13 cellular contexts compared by ENCODE assay signal in the genomic region with DNA sequence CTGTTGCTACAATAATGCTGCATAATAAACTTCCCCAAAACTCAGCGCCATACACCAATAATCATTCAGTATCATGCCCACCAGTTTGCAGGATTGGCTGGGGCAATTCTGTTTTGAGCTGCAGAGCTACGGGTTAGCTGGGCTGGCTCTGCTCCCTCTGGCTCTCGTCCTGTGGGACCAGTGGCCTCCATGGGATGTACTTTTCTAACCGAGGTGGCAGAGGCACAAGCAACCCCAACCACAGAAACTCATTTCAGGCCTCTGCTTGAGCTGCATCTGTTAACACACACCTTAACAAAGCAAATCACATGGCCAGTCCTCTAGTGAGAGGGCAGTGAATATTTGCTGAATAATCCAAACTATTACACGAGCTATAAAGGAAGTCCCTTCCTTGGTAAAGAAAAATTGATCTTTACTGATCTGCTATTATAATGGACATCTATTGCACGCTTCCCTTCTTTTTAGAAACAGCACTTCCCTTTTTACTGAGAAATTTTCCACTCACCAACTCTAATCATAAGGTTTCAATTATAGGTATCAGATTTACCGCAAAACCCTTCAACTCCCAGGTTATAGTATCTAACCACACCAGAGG. TPM values are rescaled to one million over a fixed set of nuclear protein-coding genes. Genes with fewer than 3 reads are reported as not detected.
DNase-seq lines count a peak whose midpoint lies in the region; ATAC-seq, FAIRE-seq and TF ChIP-seq lines count a peak whose summit lies in the region.
"Had no signal": no experiment of that assay in that cellular context is flagged by ENCODE, and none has a peak within 500 bp of the region (broad histone marks: within the 10 kb centered on the region; RNA-seq: fewer than 3 reads in every experiment).

No MANE protein-coding gene starts in this region.

- H3K36me3 ChIP-seq in OCI-LY1 (ENCODE audit: insufficient read depth, low read length) (no peaks in the 10 kb centered on the region), small intestine (ENCODE audit: control insufficient read depth in 2 of 2, insufficient read depth in 2 of 2, low read length in 2 of 2) (no peaks in the 10 kb centered on the region)
- H3K36me3 ChIP-seq in CD4-positive, alpha-beta memory T cell (ENCODE audit: insufficient read depth, low read length), result no peaks in the 10 kb centered on the region
- H3K36me3 ChIP-seq: adrenal gland had no signal

- no peak overlapping the region for H2AFZ ChIP-seq in OCI-LY1 (ENCODE audit: low read length)

- POLR2A ChIA-PET in CD4-positive, alpha-beta memory T cell (lab: Charles Lee; ENCODE audit: partially characterized antibody), result interaction anchor here (1.9 kb wide), 1 partner anchor 11 kb away, joined by 8 read pairs; a partner anchor contains a TSS

- peaks cover 27% of the 10 kb centered on the region for H3K4me1 Mint-ChIP-seq in stimulated activated effector memory CD8-positive, alpha-beta T cell treated with anti-CD3 and anti-CD28 coated beads, Interleukin-12 subunit alpha, Interleukin-12 subunit beta, amount 100 ng/mL, for 72 hours
- peaks cover 0 to 5% (median under 1%) of the 10 kb centered on the region in 4 donors for H3K4me1 Mint-ChIP-seq in CD4-positive, alpha-beta memory T cell

- no peak for FAIRE-seq in small intestine (lab: Jason Lieb, UNC)

- ATAC-seq in GM18907 (IDR thresholded peaks at IDR 0.05; ENCODE audit: unreplicated experiment), result peak; percentile 48
- ATAC-seq in HG03045 (IDR thresholded peaks at IDR 0.05; ENCODE audit: unreplicated experiment), result peak; percentile 30
- peak; percentile 52 for ATAC-seq in stimulated activated effector memory CD8-positive, alpha-beta T cell treated with anti-CD3 and anti-CD28 coated beads, Interleukin-12 subunit alpha, Interleukin-12 subunit beta, amount 100 ng/mL, for 72 hours

- no peak overlapping the region for H3K9ac ChIP-seq in OCI-LY1 (ENCODE audit: low read length)

- no peaks in the 10 kb centered on the region for H3K9me3 Mint-ChIP-seq in stimulated activated effector memory CD8-positive, alpha-beta T cell treated with anti-CD3 and anti-CD28 coated beads, Interleukin-12 subunit alpha, Interleukin-12 subunit beta, amount 100 ng/mL, for 72 hours
- H3K9me3 Mint-ChIP-seq in CD4-positive, alpha-beta memory T cell, result no peaks in the 10 kb centered on the region

- no peak for TF ChIP-seq CTCF in OCI-LY1 (IDR thresholded peaks at IDR 0.05; ENCODE audit: low read length)

- WGBS in small intestine, 3 donors, result 59 to 90% (median 68%) methylated on average over 7 of the region's 7 CpGs

- H3K4me2 ChIP-seq in OCI-LY1 (ENCODE audit: low read length), result peak overlapping the region; percentile 22; the same call in 1 of the 2 replicates

- H3K9me2 ChIP-seq in OCI-LY1 (ENCODE audit: low read depth, low read length), result no peaks in the 10 kb centered on the region

- H4K20me1 ChIP-seq in OCI-LY1 (ENCODE audit: insufficient read depth, low read length), result no peaks in the 10 kb centered on the region

- H3K27me3 ChIP-seq in OCI-LY1 (ENCODE audit: insufficient read depth, low read length), result no peaks in the 10 kb centered on the region
- no peaks in the 10 kb centered on the region for H3K27me3 ChIP-seq in small intestine (ENCODE audit: control insufficient read depth in 2 of 2, insufficient read depth in 2 of 2, low read length in 2 of 2)
- no peaks in the 10 kb centered on the region for H3K27me3 ChIP-seq in CD4-positive, alpha-beta memory T cell (ENCODE audit: insufficient read depth, low read length)
- H3K27me3 ChIP-seq: adrenal gland had no signal

- H3K4me1 ChIP-seq in OCI-LY1 (ENCODE audit: insufficient read depth, low read length, severe bottlenecking), result peaks cover 44% of the 10 kb centered on the region
- H3K4me1 ChIP-seq in small intestine (ENCODE audit: control insufficient read depth in 2 of 2, insufficient read depth in 1 of 2, low read depth in 1 of 2, low read length in 1 of 2), result peaks cover 0 to 2% of the 10 kb centered on the region in 2 donors
- no peaks in the 10 kb centered on the region for H3K4me1 ChIP-seq in CD4-positive, alpha-beta memory T cell (ENCODE audit: insufficient read depth, low read length)
- H3K4me1 ChIP-seq: adrenal gland had no signal

- intact Hi-C loops in CD4-positive, alpha-beta memory T cell (cut with micrococcal nuclease), result no loop called here

- CTCF ChIA-PET in CD4-positive, alpha-beta memory T cell (lab: Charles Lee; ENCODE audit: partially characterized antibody), result interaction anchor here (0.6 to 1.1 kb wide), 4 partner anchors 11 to 158 kb away, joined by 3 to 4 read pairs (median 4); no protein-coding TSS in a partner anchor

- H3K4me3 Mint-ChIP-seq in stimulated activated effector memory CD8-positive, alpha-beta T cell treated with anti-CD3 and anti-CD28 coated beads, Interleukin-12 subunit alpha, Interleukin-12 subunit beta, amount 100 ng/mL, for 72 hours, result no peak overlapping the region
- no peak overlapping the region for H3K4me3 Mint-ChIP-seq in CD4-positive, alpha-beta memory T cell

- no peaks in the 10 kb centered on the region for H3K79me2 ChIP-seq in OCI-LY1 (ENCODE audit: insufficient read depth, low read length)

- no peaks in the 10 kb centered on the region for H3K36me3 Mint-ChIP-seq in stimulated activated effector memory CD8-positive, alpha-beta T cell treated with anti-CD3 and anti-CD28 coated beads, Interleukin-12 subunit alpha, Interleukin-12 subunit beta, amount 100 ng/mL, for 72 hours
- H3K36me3 Mint-ChIP-seq in CD4-positive, alpha-beta memory T cell, result no peaks in the 10 kb centered on the region

- no peak overlapping the region for H3K27ac Mint-ChIP-seq in stimulated activated effector memory CD8-positive, alpha-beta T cell treated with anti-CD3 and anti-CD28 coated beads, Interleukin-12 subunit alpha, Interleukin-12 subunit beta, amount 100 ng/mL, for 72 hours
- peak overlapping the region in 1 of 7 donors; percentile 37 for H3K27ac Mint-ChIP-seq in CD4-positive, alpha-beta memory T cell

- H3K27me3 Mint-ChIP-seq in CD4-positive, alpha-beta memory T cell, result no peaks in the 10 kb centered on the region

- H3K27ac ChIP-seq in OCI-LY1 (ENCODE audit: low read depth, low read length, poor library complexity, severe bottlenecking) (peak overlapping the region; percentile 62), small intestine (ENCODE audit: low read depth in 1 of 2, low read length in 1 of 2) (no peak overlapping the region)
- no peak overlapping the region for H3K27ac ChIP-seq in CD4-positive, alpha-beta memory T cell (ENCODE audit: low read depth, low read length)
- H3K27ac ChIP-seq: adrenal gland, RWPE1 had no signal

- DNase-seq in stimulated activated effector memory CD8-positive, alpha-beta T cell treated with anti-CD3 and anti-CD28 coated beads, Interleukin-12 subunit alpha, Interleukin-12 subunit beta, amount 100 ng/mL, for 72 hours (ENCODE audit: low spot score in 2 of 2), result no peak
- DNase-seq in AG08396 (ENCODE audit: low spot score) (no peak), small intestine (no peak)
- DNase-seq in CD4-positive, alpha-beta memory T cell, result no peak
- DNase-seq: DND-41; effector CD4-positive, alpha-beta T cell; stimulated activated CD4-positive, alpha-beta T cell treated with anti-CD3 and anti-CD28 coated beads, Interleukin-15, amount 100 ng/mL, for 24 hours had no signal

- H3K4me3 ChIP-seq in OCI-LY1 (ENCODE audit: low read depth, low read length, poor library complexity, severe bottlenecking) (no peak overlapping the region), small intestine (ENCODE audit: low read depth in 1 of 2, low read length in 2 of 2) (no peak overlapping the region)
- H3K4me3 ChIP-seq in CD4-positive, alpha-beta memory T cell (ENCODE audit: low read length in 2 of 2), result no peak overlapping the region
- H3K4me3 ChIP-seq: adrenal gland had no signal

- H3F3A ChIP-seq in OCI-LY1 (ENCODE audit: insufficient read depth, low read length), result peaks cover 11% of the 10 kb centered on the region

- H3K9me3 ChIP-seq in OCI-LY1 (ENCODE audit: low read length) (no peaks in the 10 kb centered on the region), small intestine (ENCODE audit: control insufficient read depth, low read depth) (no peaks in the 10 kb centered on the region)
- no peaks in the 10 kb centered on the region for H3K9me3 ChIP-seq in CD4-positive, alpha-beta memory T cell (ENCODE audit: control insufficient read depth in 1 of 2, low read length in 2 of 2)
- H3K9me3 ChIP-seq: adrenal gland had no signal

RNA-seq across cellular contexts. Expression of a gene that starts 11.0 kb away (rescaled TPM):
- 1 to 10 TPM; 2.0 to 5.1 (median 2.4) TPM for polyA plus RNA-seq in small intestine
- 10 to 100 TPM; 25.4 to 28.5 TPM for total RNA-seq in CD4-positive, alpha-beta memory T cell
- 10 to 100 TPM; 26.5 to 28.0 TPM for polyA plus RNA-seq in CD4-positive, alpha-beta memory T cell
- total RNA-seq: MCF 10A had no signal

Comparison
In these comparisons a context has a peak if more than half of its experiments do, and no peak if none do; other contexts are left out.
1. RNA of a gene that starts 11.0 kb away (polyA plus RNA-seq): 26.5 to 28.0 TPM in CD4-positive, alpha-beta memory T cell; 2.0 to 5.1 TPM in small intestine; every median in the first group is over 4 times any median in the second.
2. Peak in every context shown above with its lines, with median percentiles within 50 percentile points of each other: ATAC-seq.